ENCODE assay signal across 38 cellular contexts in genomic region chr21:36472377-36472776, GRCh38. TPM values are rescaled to one million over a fixed set of nuclear protein-coding genes. Genes with fewer than 3 reads are reported as not detected.
"Had no signal": no experiment of that assay in that cellular context is flagged by ENCODE, and none has a peak within 500 bp of the region (broad histone marks: within the 10 kb centered on the region; RNA-seq: fewer than 3 reads in every experiment).

No MANE protein-coding gene starts in this region.

- H3K36me3 ChIP-seq: ascending aorta, brain microvascular endothelial cell, esophagus muscularis mucosa, gastrocnemius medialis, heart right ventricle, WERI-Rb-1 had no signal

- H3K4me1 ChIP-seq: ascending aorta, esophagus muscularis mucosa, gastrocnemius medialis had no signal

- H3K4me3 Mint-ChIP-seq: activated CD4-positive, alpha-beta memory T cell treated with anti-CD3 and anti-CD28 coated beads for 36 hours; activated CD4-positive, alpha-beta T cell treated with anti-CD3 and anti-CD28 coated beads for 36 hours; activated CD4-positive, alpha-beta T cell treated with anti-CD3 and anti-CD28 coated beads, Interleukin-2, amount 10 ng/mL, durations not matched to agents 24 days and 14 days; activated CD8-positive, alpha-beta memory T cell treated with anti-CD3 and anti-CD28 coated beads, Interleukin-2, amount 10 ng/mL, durations not matched to agents 7 days and 5 days; activated CD8-positive, alpha-beta T cell treated with anti-CD3 and anti-CD28 coated beads, Interleukin-2, amount 10 ng/mL, durations not matched to agents 7 days and 5 days; activated naive CD4-positive, alpha-beta T cell treated with anti-CD3 and anti-CD28 coated beads, Interleukin-2, amount 10 ng/mL, durations not matched to agents 7 days and 5 days; activated naive CD8-positive, alpha-beta T cell treated with anti-CD3 and anti-CD28 coated beads, Interleukin-2, amount 10 ng/mL, durations not matched to agents 7 days and 5 days; activated T-helper 1 cell treated with anti-CD3 and anti-CD28 coated beads, Interleukin-12 subunit alpha, Interleukin-12 subunit beta, Interleukin-2, Interleukin-4 antibody, amounts not matched to agents 30 ng/mL and 10 ng/mL and 1 ng/mL, durations not matched to agents 14 hours and 24 hours and 36 hours; central memory CD8-positive, alpha-beta T cell; dendritic cell treated with granulocyte-macrophage colony-stimulating factor and Interleukin-4, amounts not matched to agents 40 ng/mL and 50 ng/mL, for 4 days; endodermal cell; T-helper 17 cell; T-helper 2 cell treated with Interferon-gamma antibody and Interleukin-4, amounts not matched to agents 5 μg/mL and 100 μg/mL, for 36 hours had no signal

- H3K27ac ChIP-seq: ascending aorta, coronary artery, dorsolateral prefrontal cortex, esophagus muscularis mucosa, gastrocnemius medialis, heart right ventricle, WERI-Rb-1 had no signal

- H3K9me3 Mint-ChIP-seq: activated CD4-positive, alpha-beta memory T cell treated with anti-CD3 and anti-CD28 coated beads for 36 hours; activated CD4-positive, alpha-beta T cell treated with anti-CD3 and anti-CD28 coated beads, Interleukin-2, amount 10 ng/mL, durations not matched to agents 24 days and 14 days; activated naive CD4-positive, alpha-beta T cell treated with anti-CD3 and anti-CD28 coated beads, Interleukin-2, amount 10 ng/mL, durations not matched to agents 7 days and 5 days; activated naive CD4-positive, alpha-beta T cell treated with anti-CD3 and anti-CD28 coated beads, Interleukin-2, amount 50 U/mL, for 72 hours; activated naive CD8-positive, alpha-beta T cell treated with anti-CD3 and anti-CD28 coated beads, Interleukin-2, amount 10 ng/mL, durations not matched to agents 7 days and 5 days; activated T-helper 1 cell treated with anti-CD3 and anti-CD28 coated beads, Interleukin-12 subunit alpha, Interleukin-12 subunit beta, Interleukin-2, Interleukin-4 antibody, amounts not matched to agents 30 ng/mL and 10 ng/mL and 1 ng/mL, durations not matched to agents 14 hours and 24 hours and 36 hours; central memory CD8-positive, alpha-beta T cell; dendritic cell treated with granulocyte-macrophage colony-stimulating factor and Interleukin-4, amounts not matched to agents 40 ng/mL and 50 ng/mL, for 4 days; T-helper 2 cell treated with Interferon-gamma antibody and Interleukin-4, amounts not matched to agents 5 μg/mL and 100 μg/mL, for 36 hours had no signal

- H3K9me3 ChIP-seq: ascending aorta, gastrocnemius medialis had no signal

- DNase-seq: activated CD4-positive, alpha-beta memory T cell treated with anti-CD3 and anti-CD28 coated beads for 36 hours; activated CD4-positive, alpha-beta T cell treated with anti-CD3 and anti-CD28 coated beads for 36 hours; activated CD4-positive, alpha-beta T cell treated with anti-CD3 and anti-CD28 coated beads, Interleukin-2, amount 10 ng/mL, durations not matched to agents 24 days and 14 days; activated CD4-positive, CD25-positive, alpha-beta regulatory T cell; activated CD4-positive, CD25-positive, alpha-beta regulatory T cell treated with anti-CD3 and anti-CD28 coated beads, Interleukin-2, amount 50 U/mL, for 72 hours; activated CD8-positive, alpha-beta memory T cell treated with anti-CD3 and anti-CD28 coated beads, Interleukin-2, amount 10 ng/mL, durations not matched to agents 7 days and 5 days; activated CD8-positive, alpha-beta memory T cell treated with anti-CD3 and anti-CD28 coated beads, Interleukin-2, amount 50 U/mL, for 4 hours; activated CD8-positive, alpha-beta T cell treated with anti-CD3 and anti-CD28 coated beads, Interleukin-2, amount 10 ng/mL, durations not matched to agents 7 days and 5 days; activated gamma-delta T cell; activated naive CD4-positive, alpha-beta T cell; activated naive CD4-positive, alpha-beta T cell treated with anti-CD3 and anti-CD28 coated beads, Interleukin-2, amount 10 ng/mL, durations not matched to agents 7 days and 5 days; activated naive CD8-positive, alpha-beta T cell treated with anti-CD3 and anti-CD28 coated beads, Interleukin-2, amount 10 ng/mL, durations not matched to agents 7 days and 5 days; activated T-cell treated with anti-CD3 and anti-CD28 coated beads, Interleukin-2, amount 50 U/mL, for 1 hour; activated T-cell treated with anti-CD3 and anti-CD28 coated beads, Interleukin-2, amount 50 U/mL, for 48 hours; brain microvascular endothelial cell; dorsolateral prefrontal cortex; effector memory CD4-positive, alpha-beta T cell; endodermal cell; erythroblast; foreskin keratinocyte; gastrocnemius medialis; heart right ventricle; hippocampal formation; T-helper 17 cell; T1000; WERI-Rb-1 had no signal

- H3K27ac Mint-ChIP-seq: activated CD4-positive, alpha-beta memory T cell treated with anti-CD3 and anti-CD28 coated beads for 36 hours; activated CD4-positive, alpha-beta T cell treated with anti-CD3 and anti-CD28 coated beads for 36 hours; activated CD4-positive, alpha-beta T cell treated with anti-CD3 and anti-CD28 coated beads, Interleukin-2, amount 10 ng/mL, durations not matched to agents 24 days and 14 days; activated CD8-positive, alpha-beta memory T cell treated with anti-CD3 and anti-CD28 coated beads, Interleukin-2, amount 10 ng/mL, durations not matched to agents 7 days and 5 days; activated CD8-positive, alpha-beta T cell treated with anti-CD3 and anti-CD28 coated beads, Interleukin-2, amount 10 ng/mL, durations not matched to agents 7 days and 5 days; activated naive CD4-positive, alpha-beta T cell treated with anti-CD3 and anti-CD28 coated beads, Interleukin-2, amount 10 ng/mL, durations not matched to agents 7 days and 5 days; activated naive CD4-positive, alpha-beta T cell treated with anti-CD3 and anti-CD28 coated beads, Interleukin-2, amount 50 U/mL, for 72 hours; activated naive CD8-positive, alpha-beta T cell treated with anti-CD3 and anti-CD28 coated beads, Interleukin-2, amount 10 ng/mL, durations not matched to agents 7 days and 5 days; activated T-helper 1 cell treated with anti-CD3 and anti-CD28 coated beads, Interleukin-12 subunit alpha, Interleukin-12 subunit beta, Interleukin-2, Interleukin-4 antibody, amounts not matched to agents 30 ng/mL and 10 ng/mL and 1 ng/mL, durations not matched to agents 14 hours and 24 hours and 36 hours; dendritic cell treated with granulocyte-macrophage colony-stimulating factor and Interleukin-4, amounts not matched to agents 40 ng/mL and 50 ng/mL, for 4 days; endodermal cell; T-helper 17 cell; T-helper 2 cell treated with Interferon-gamma antibody and Interleukin-4, amounts not matched to agents 5 μg/mL and 100 μg/mL, for 36 hours had no signal

- H3K27me3 Mint-ChIP-seq: activated CD4-positive, alpha-beta T cell treated with anti-CD3 and anti-CD28 coated beads for 36 hours had no signal

- H3K4me1 Mint-ChIP-seq: activated naive CD4-positive, alpha-beta T cell treated with anti-CD3 and anti-CD28 coated beads, Interleukin-2, amount 10 ng/mL, durations not matched to agents 7 days and 5 days; activated naive CD8-positive, alpha-beta T cell treated with anti-CD3 and anti-CD28 coated beads, Interleukin-2, amount 10 ng/mL, durations not matched to agents 7 days and 5 days; central memory CD8-positive, alpha-beta T cell; T-helper 17 cell had no signal

- H3K4me3 ChIP-seq: ascending aorta, coronary artery, dorsolateral prefrontal cortex, esophagus muscularis mucosa, gastrocnemius medialis, heart right ventricle had no signal

- FAIRE-seq: bronchial epithelial cell had no signal

- ATAC-seq: activated CD4-positive, alpha-beta T cell treated with anti-CD3 and anti-CD28 coated beads for 36 hours; activated CD8-positive, alpha-beta memory T cell treated with anti-CD3 and anti-CD28 coated beads, Interleukin-2, amount 10 ng/mL, durations not matched to agents 7 days and 5 days; activated CD8-positive, alpha-beta T cell treated with anti-CD3 and anti-CD28 coated beads, Interleukin-2, amount 10 ng/mL, durations not matched to agents 7 days and 5 days; activated naive CD4-positive, alpha-beta T cell treated with anti-CD3 and anti-CD28 coated beads, Interleukin-2, amount 50 U/mL, for 72 hours; foreskin keratinocyte; gastrocnemius medialis; heart right ventricle; T-helper 17 cell had no signal

- H3K36me3 Mint-ChIP-seq: activated CD4-positive, alpha-beta memory T cell treated with anti-CD3 and anti-CD28 coated beads for 36 hours; activated CD8-positive, alpha-beta memory T cell treated with anti-CD3 and anti-CD28 coated beads, Interleukin-2, amount 10 ng/mL, durations not matched to agents 7 days and 5 days; activated naive CD4-positive, alpha-beta T cell treated with anti-CD3 and anti-CD28 coated beads, Interleukin-2, amount 10 ng/mL, durations not matched to agents 7 days and 5 days; activated naive CD4-positive, alpha-beta T cell treated with anti-CD3 and anti-CD28 coated beads, Interleukin-2, amount 50 U/mL, for 72 hours; activated naive CD8-positive, alpha-beta T cell treated with anti-CD3 and anti-CD28 coated beads, Interleukin-2, amount 10 ng/mL, durations not matched to agents 7 days and 5 days had no signal

- H3K27me3 ChIP-seq: ascending aorta, brain microvascular endothelial cell, foreskin keratinocyte, gastrocnemius medialis, heart right ventricle had no signal

RNA-seq across cellular contexts. Expression of gene CLDN14, which starts 7.5 kb away (rescaled TPM):
- total RNA-seq: activated CD4-positive, alpha-beta memory T cell treated with anti-CD3 and anti-CD28 coated beads for 36 hours; activated CD4-positive, alpha-beta T cell treated with anti-CD3 and anti-CD28 coated beads for 36 hours; activated CD4-positive, alpha-beta T cell treated with anti-CD3 and anti-CD28 coated beads, Interleukin-2, amount 10 ng/mL, durations not matched to agents 24 days and 14 days; activated CD8-positive, alpha-beta memory T cell treated with anti-CD3 and anti-CD28 coated beads for 36 hours; activated CD8-positive, alpha-beta memory T cell treated with anti-CD3 and anti-CD28 coated beads, Interleukin-2, amount 10 ng/mL, durations not matched to agents 7 days and 5 days; activated CD8-positive, alpha-beta T cell treated with anti-CD3 and anti-CD28 coated beads, Interleukin-2, amount 10 ng/mL, durations not matched to agents 7 days and 5 days; activated naive CD4-positive, alpha-beta T cell treated with anti-CD3 and anti-CD28 coated beads, Interleukin-2, amount 50 U/mL, for 72 hours; activated naive CD8-positive, alpha-beta T cell treated with anti-CD3 and anti-CD28 coated beads, Interleukin-2, amount 10 ng/mL, durations not matched to agents 7 days and 5 days; activated T-helper 1 cell treated with anti-CD3 and anti-CD28 coated beads, Interleukin-12 subunit alpha, Interleukin-12 subunit beta, Interleukin-2, Interleukin-4 antibody, amounts not matched to agents 30 ng/mL and 10 ng/mL and 1 ng/mL, durations not matched to agents 14 hours and 24 hours and 36 hours; ascending aorta; bronchial epithelial cell; cardiac septum; cerebellum; dorsolateral prefrontal cortex; endodermal cell; esophagus muscularis mucosa; foreskin keratinocyte; heart right ventricle; T-helper 17 cell had no signal
